18 cellular contexts compared by ENCODE assay signal in the genomic region with DNA sequence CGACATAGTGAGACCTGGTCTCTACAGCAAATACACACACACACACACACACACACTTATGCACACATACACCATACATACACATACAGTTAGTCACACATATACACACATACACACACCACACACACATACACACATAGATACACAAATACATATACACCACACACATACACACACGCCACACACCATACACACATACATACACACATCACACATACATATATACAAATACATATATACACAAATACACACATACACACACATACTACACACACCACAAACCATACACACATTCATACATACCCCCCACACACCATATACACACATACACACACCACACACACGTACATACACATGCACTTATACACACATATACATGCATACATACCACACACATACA. TPM values are rescaled to one million over a fixed set of nuclear protein-coding genes. Genes with fewer than 3 reads are reported as not detected.
DNase-seq lines count a peak whose midpoint lies in the region; ATAC-seq and TF ChIP-seq lines count a peak whose summit lies in the region.
"Had no signal": no experiment of that assay in that cellular context is flagged by ENCODE, and none has a peak within 500 bp of the region (broad histone marks: within the 10 kb centered on the region; RNA-seq: fewer than 3 reads in every experiment).

No MANE protein-coding gene starts in this region.

- H3K36me3 ChIP-seq in cardiac muscle cell: no peaks in the 10 kb centered on the region
- H3K36me3 ChIP-seq in Peyer's patch: peaks cover 0 to 9% (median 0%) of the 10 kb centered on the region in 3 donors
- peaks cover 0 to under 1% of the 10 kb centered on the region in 2 donors for H3K36me3 ChIP-seq in gastroesophageal sphincter
- H3K36me3 ChIP-seq in transverse colon: no peaks in the 10 kb centered on the region
- H3K36me3 ChIP-seq: neural progenitor cell had no signal

- in situ Hi-C loops in transverse colon (cut with MboI; ENCODE audit: low pct_ligation_motif_present in 1 of 4, low pct_unique_long_range_greater_than_20kb in 1 of 4, low sequenced_read_pairs in 3 of 4): no loop called here

- H3K9me3 ChIP-seq in cardiac muscle cell (ENCODE audit: low read depth) (no peaks in the 10 kb centered on the region), Peyer's patch (no peaks in the 10 kb centered on the region), gastroesophageal sphincter (no peaks in the 10 kb centered on the region), transverse colon (no peaks in the 10 kb centered on the region)

- TF ChIP-seq EP300 in gastroesophageal sphincter (IDR thresholded peaks at IDR 0.05) (no peak), transverse colon (IDR thresholded peaks at IDR 0.05; ENCODE audit: low read depth) (no peak)

- H3K27me3 ChIP-seq in cardiac muscle cell (no peaks in the 10 kb centered on the region), Peyer's patch (no peaks in the 10 kb centered on the region), gastroesophageal sphincter (no peaks in the 10 kb centered on the region), transverse colon (no peaks in the 10 kb centered on the region)
- H3K27me3 ChIP-seq: neural progenitor cell had no signal

- H3K27ac ChIP-seq in cardiac muscle cell (peak overlapping the region; percentile 86), Peyer's patch (peak overlapping the region in 3 of 4 donors; percentile 78 to 94 (median 89)), gastroesophageal sphincter (peak overlapping the region in 3 of 4 donors; percentile 61 to 91 (median 90)), transverse colon (peak overlapping the region; percentile 87 to 90 (median 88))
- H3K27ac ChIP-seq: neural progenitor cell had no signal

- DNase-seq in cardiac muscle cell (ENCODE audit: low read depth in 1 of 2, low spot score in 1 of 2) (no peak), left ventricle myocardium superior (no peak), Peyer's patch (no peak), transverse colon (no peak), HK-2 (ENCODE audit: unreplicated experiment) (no peak), NCI-H2227 treated with DMSO at 0.1 percent for 48 hours (lab: John Stamatoyannopoulos, UW) (no peak)
- no peak for DNase-seq in stimulated activated CD4-positive, alpha-beta T cell treated with anti-CD3 and anti-CD28 coated beads, Interleukin-4, amount 100 ng/mL, for 4 hours
- DNase-seq: activated B cell treated with CpG ODN at 0.5 μM for 24 hours; activated T-cell treated with anti-CD3 and anti-CD28 coated beads, Interleukin-2, amount 50 U/mL, for 1 hour; amniotic stem cell; dermis blood vessel endothelial cell; DMS 273 treated with DMSO at 0.1 percent for 48 hours; KBM-7; NCI-H1105 treated with DMSO at 0.1 percent for 48 hours; NCI-H446 treated with DMSO at 0.1 percent for 48 hours; stimulated activated naive CD8-positive, alpha-beta T cell treated with anti-CD3 and anti-CD28 coated beads, Interleukin-15, amount 100 ng/mL, for 72 hours had no signal

- TF ChIP-seq CTCF in cardiac muscle cell (IDR thresholded peaks at IDR 0.05; ENCODE audit: low read depth, low read length): no peak
- no peak for TF ChIP-seq CTCF in Peyer's patch (IDR thresholded peaks at IDR 0.05)
- TF ChIP-seq CTCF in gastroesophageal sphincter (IDR thresholded peaks at IDR 0.05): no peak
- no peak for TF ChIP-seq CTCF in transverse colon (IDR thresholded peaks at IDR 0.05)

- H3K4me3 ChIP-seq in cardiac muscle cell (no peak overlapping the region), Peyer's patch (no peak overlapping the region), gastroesophageal sphincter (no peak overlapping the region), transverse colon (no peak overlapping the region)
- H3K4me3 ChIP-seq: neural progenitor cell had no signal

- H3K4me1 ChIP-seq in cardiac muscle cell (ENCODE audit: low read depth) (peaks cover 51% of the 10 kb centered on the region), Peyer's patch (peaks cover 0 to 54% (median 6%) of the 10 kb centered on the region in 4 donors), gastroesophageal sphincter (peaks cover 8 to 84% (median 13%) of the 10 kb centered on the region in 3 donors), transverse colon (peaks cover 30 to 89% (median 69%) of the 10 kb centered on the region in 4 donors)
- H3K4me1 ChIP-seq: neural progenitor cell had no signal

- no peak for ATAC-seq in left ventricle myocardium superior
- no peak for ATAC-seq in gastroesophageal sphincter
- ATAC-seq: stimulated activated naive CD8-positive, alpha-beta T cell treated with anti-CD3 and anti-CD28 coated beads, Interleukin-15, amount 100 ng/mL, for 72 hours had no signal

- TF ChIP-seq POLR2A in Peyer's patch (IDR thresholded peaks at IDR 0.05) (no peak), gastroesophageal sphincter (IDR thresholded peaks at IDR 0.05) (no peak), transverse colon (IDR thresholded peaks at IDR 0.05) (no peak)

- intact Hi-C loops in left ventricle myocardium superior (cut with micrococcal nuclease): no loop called here
- intact Hi-C loops in transverse colon (cut with DNase I; ENCODE audit: low total_unique reads): no loop called here

- 86 to 97% methylated on average over 3 of the region's 3 CpGs for WGBS in gastroesophageal sphincter (ENCODE audit: low coverage in 1 of 2), 2 donors
- 88 to 97% methylated on average over 3 of the region's 3 CpGs for whole genome bisulfite sequencing in transverse colon (ENCODE audit: low coverage in 1 of 2), 2 donors

RNA-seq across cellular contexts. Expression of gene MICAL2, which starts 57.7 kb away (rescaled TPM):
- total RNA-seq in cardiac muscle cell: 123 and 178 TPM in 2 replicates
- polyA plus RNA-seq in cardiac muscle cell: 153 and 191 TPM in 2 replicates
- total RNA-seq in left ventricle myocardium superior: 57.1 TPM
- 100 to 1,000 TPM; 109 to 197 (median 183) TPM for total RNA-seq in Peyer's patch
- 100 to 1,000 TPM; 196 to 550 (median 237) TPM for total RNA-seq in gastroesophageal sphincter
- total RNA-seq in transverse colon: 100 to 1,000 TPM; 309 to 483 (median 316) TPM
